ENCODE assay signal across 17 cellular contexts in the genomic region with DNA sequence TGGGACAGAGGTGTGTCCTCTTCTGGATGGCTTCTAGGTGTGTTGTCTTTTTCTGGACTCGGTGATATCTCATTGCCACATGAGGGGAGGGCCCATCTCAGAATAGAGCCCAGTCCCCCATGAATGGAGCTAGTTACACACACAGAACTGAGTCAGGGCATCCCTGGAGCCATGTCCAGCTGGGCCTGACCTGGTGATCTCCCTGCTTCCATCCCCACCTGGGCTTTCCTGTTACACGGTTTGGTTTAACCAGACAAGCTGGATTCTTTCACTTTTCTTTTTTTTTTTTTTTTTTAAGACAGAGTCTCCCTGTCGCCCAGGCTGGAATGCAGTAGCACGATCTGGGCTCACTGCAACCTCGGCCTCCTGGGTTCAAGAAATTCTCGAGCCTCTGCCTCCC. TPM values are rescaled to one million over a fixed set of nuclear protein-coding genes. Genes with fewer than 3 reads are reported as not detected.
"Had no signal": no experiment of that assay in that cellular context is flagged by ENCODE, and none has a peak within 500 bp of the region (broad histone marks: within the 10 kb centered on the region; RNA-seq: fewer than 3 reads in every experiment).

No MANE protein-coding gene starts in this region.

- H3K4me3 Mint-ChIP-seq: activated CD4-positive, alpha-beta T cell treated with anti-CD3 and anti-CD28 coated beads for 36 hours; activated CD8-positive, alpha-beta T cell treated with anti-CD3 and anti-CD28 coated beads for 36 hours; activated naive CD8-positive, alpha-beta T cell; nephron; T-helper 17 cell had no signal

- ATAC-seq: activated CD4-positive, alpha-beta T cell treated with anti-CD3 and anti-CD28 coated beads for 36 hours; activated CD8-positive, alpha-beta T cell treated with anti-CD3 and anti-CD28 coated beads for 36 hours; left ventricle myocardium superior; T-helper 17 cell had no signal

- H3K4me3 ChIP-seq: right atrium auricular region, skin epidermis had no signal

- H3K4me1 Mint-ChIP-seq: activated CD4-positive, alpha-beta T cell treated with anti-CD3 and anti-CD28 coated beads for 36 hours; nephron; T-helper 17 cell had no signal

- H3K4me1 ChIP-seq: right atrium auricular region had no signal

- H3K36me3 Mint-ChIP-seq: activated naive CD8-positive, alpha-beta T cell had no signal

- H3K36me3 ChIP-seq: right atrium auricular region had no signal

- H3K27ac Mint-ChIP-seq: activated CD4-positive, alpha-beta T cell treated with anti-CD3 and anti-CD28 coated beads for 36 hours; activated CD8-positive, alpha-beta T cell treated with anti-CD3 and anti-CD28 coated beads for 36 hours; activated naive CD8-positive, alpha-beta T cell; T-helper 17 cell had no signal

- H3K27ac ChIP-seq: right atrium auricular region had no signal

- H3K27me3 ChIP-seq: right atrium auricular region had no signal

- H3K9me3 Mint-ChIP-seq: activated CD8-positive, alpha-beta T cell treated with anti-CD3 and anti-CD28 coated beads for 36 hours; nephron had no signal

- H3K9me3 ChIP-seq: right atrium auricular region had no signal

- DNase-seq: activated CD4-positive, alpha-beta T cell treated with anti-CD3 and anti-CD28 coated beads for 36 hours; activated CD8-positive, alpha-beta T cell treated with anti-CD3 and anti-CD28 coated beads for 36 hours; activated gamma-delta T cell; activated T-cell treated with anti-CD3 and anti-CD28 coated beads, Interleukin-2, amount 50 U/mL, for 48 hours; amniotic stem cell; hippocampal formation; left ventricle myocardium superior; mesendoderm; nucleus accumbens; stimulated activated CD4-positive, alpha-beta T cell treated with anti-CD3 and anti-CD28 coated beads, Interleukin-4, amount 100 ng/mL, for 24 hours; stimulated activated naive CD4-positive, alpha-beta T cell treated with Interleukin-2 at 50 U/mL for 16 hours; substantia nigra; T-helper 17 cell had no signal

RNA-seq across cellular contexts. Expression of a gene that starts 6.1 kb away (rescaled TPM):
- total RNA-seq: activated CD4-positive, alpha-beta T cell treated with anti-CD3 and anti-CD28 coated beads for 36 hours; T-helper 17 cell had no signal
